Comparison of ENCODE assay signal across 1 cellular context in the genomic region with DNA sequence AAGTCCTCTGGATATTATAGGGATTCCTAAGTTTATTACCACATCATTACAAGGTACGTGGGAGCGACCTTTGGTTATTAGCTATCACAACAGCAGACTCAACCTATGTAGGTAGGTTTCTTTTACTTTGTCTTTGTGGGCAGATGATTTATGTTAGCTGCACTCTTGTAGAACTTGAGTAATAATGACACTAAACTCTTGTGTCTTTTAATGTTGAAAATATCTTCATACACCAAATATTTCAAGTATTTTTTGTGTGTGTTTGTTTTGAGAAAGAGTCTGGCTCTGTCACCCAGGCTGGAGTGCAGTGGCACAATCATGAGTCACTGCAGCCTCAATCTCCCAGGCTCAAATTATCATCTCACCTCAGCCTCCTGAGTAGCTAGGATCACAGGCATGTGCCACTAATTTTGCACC.
TF ChIP-seq lines count a peak whose summit lies in the region.

No MANE protein-coding gene starts in this region.

TF ChIP-seq in A549, 52 proteins besides CTCF, POLR2A, EP300 and RAD21:
- peak; percentile 16 to 41; a peak in 1 of 4 replicates for TF ChIP-seq CEBPB (IDR thresholded peaks at IDR 0.05)
- no peak for TF ChIP-seq RARB (CRISPR knock-in tag; IDR thresholded peaks at IDR 0.05)
- no peak for TF ChIP-seq FOSL2 (IDR thresholded peaks at IDR 0.05)
- peak; percentile 59 for TF ChIP-seq FOSL2 (CRISPR knock-in tag; IDR thresholded peaks at IDR 0.05)
